ENCODE assay signal across 8 cellular contexts in genomic region chr1:150516050-150516591, GRCh38. TPM values are rescaled to one million over a fixed set of nuclear protein-coding genes. Genes with fewer than 3 reads are reported as not detected.
DNase-seq lines count a peak whose midpoint lies in the region; ATAC-seq, FAIRE-seq and TF ChIP-seq lines count a peak whose summit lies in the region.

No MANE protein-coding gene starts in this region.

- no peaks in the 10 kb centered on the region for H3K9me3 ChIP-seq in astrocyte (ENCODE audit: insufficient read depth, low read depth, low read length)

- H3K4me2 ChIP-seq in astrocyte (ENCODE audit: low read length), result peak overlapping the region; percentile 94

- H3K4me3 ChIP-seq in astrocyte (ENCODE audit: insufficient read depth, low read depth, low read length), result peak overlapping the region; percentile 70

- peak overlapping the region; percentile 95 for H3K4me3 Mint-ChIP-seq in activated CD4-positive, alpha-beta T cell treated with anti-CD3 and anti-CD28 coated beads, Interleukin-2, amount 10 ng/mL, durations not matched to agents 24 days and 14 days
- peak overlapping the region; percentile 86 for H3K4me3 Mint-ChIP-seq in astrocyte (ENCODE audit: unreplicated experiment)
- H3K4me3 Mint-ChIP-seq in stimulated activated naive B cell treated with anti-CD40 and anti-IgM and Interleukin-4, amounts not matched to agents 10 μg/mL and 1 μg/mL and 100 μg/mL, for 72 hours, result peak overlapping the region; percentile 94 to 99

- H3K27me3 Mint-ChIP-seq in activated CD4-positive, alpha-beta T cell treated with anti-CD3 and anti-CD28 coated beads, Interleukin-2, amount 10 ng/mL, durations not matched to agents 24 days and 14 days, result peaks cover 2% of the 10 kb centered on the region
- no peaks in the 10 kb centered on the region for H3K27me3 Mint-ChIP-seq in astrocyte (ENCODE audit: low read depth, unreplicated experiment)
- H3K27me3 Mint-ChIP-seq in stimulated activated naive B cell treated with anti-CD40 and anti-IgM and Interleukin-4, amounts not matched to agents 10 μg/mL and 1 μg/mL and 100 μg/mL, for 72 hours, result no peaks in the 10 kb centered on the region

- no peak for FAIRE-seq in astrocyte (lab: Jason Lieb, UNC)

- no peak overlapping the region for H3K27ac ChIP-seq in astrocyte (ENCODE audit: low read depth, low read length)

- H3K9ac ChIP-seq in astrocyte (ENCODE audit: low read length), result peak overlapping the region; percentile 81

- H2AFZ ChIP-seq in astrocyte (ENCODE audit: low read depth, low read length), result peak overlapping the region; percentile 87

- H3K79me2 ChIP-seq in astrocyte (ENCODE audit: insufficient read depth, low read length), result peaks cover 3% of the 10 kb centered on the region

- H3K4me1 Mint-ChIP-seq in activated CD4-positive, alpha-beta T cell treated with anti-CD3 and anti-CD28 coated beads, Interleukin-2, amount 10 ng/mL, durations not matched to agents 24 days and 14 days, result peaks cover 12% of the 10 kb centered on the region
- H3K4me1 Mint-ChIP-seq in astrocyte (ENCODE audit: low read depth, unreplicated experiment), result peaks cover 11% of the 10 kb centered on the region
- H3K4me1 Mint-ChIP-seq in stimulated activated naive B cell treated with anti-CD40 and anti-IgM and Interleukin-4, amounts not matched to agents 10 μg/mL and 1 μg/mL and 100 μg/mL, for 72 hours, result peaks cover 25 to 43% of the 10 kb centered on the region in 2 donors

- peaks cover 9% of the 10 kb centered on the region for H3K36me3 Mint-ChIP-seq in activated CD4-positive, alpha-beta T cell treated with anti-CD3 and anti-CD28 coated beads, Interleukin-2, amount 10 ng/mL, durations not matched to agents 24 days and 14 days (ENCODE audit: low read depth)
- peaks cover 13% of the 10 kb centered on the region for H3K36me3 Mint-ChIP-seq in astrocyte (ENCODE audit: low read depth, unreplicated experiment)
- H3K36me3 Mint-ChIP-seq in stimulated activated naive B cell treated with anti-CD40 and anti-IgM and Interleukin-4, amounts not matched to agents 10 μg/mL and 1 μg/mL and 100 μg/mL, for 72 hours, result peaks cover 19 to 21% of the 10 kb centered on the region in 2 donors

- no peaks in the 10 kb centered on the region for H4K20me1 ChIP-seq in astrocyte (ENCODE audit: insufficient read depth, low read length)

- H3K27me3 ChIP-seq in astrocyte (ENCODE audit: insufficient read depth, low read length), result no peaks in the 10 kb centered on the region

- peak; percentile 9 to 14 for ATAC-seq in stimulated activated naive B cell treated with anti-CD40 and anti-IgM and Interleukin-4, amounts not matched to agents 10 μg/mL and 1 μg/mL and 100 μg/mL, for 72 hours (replicated peaks)

- H3K9me3 Mint-ChIP-seq in activated CD4-positive, alpha-beta T cell treated with anti-CD3 and anti-CD28 coated beads, Interleukin-2, amount 10 ng/mL, durations not matched to agents 24 days and 14 days, result no peaks in the 10 kb centered on the region
- no peaks in the 10 kb centered on the region for H3K9me3 Mint-ChIP-seq in astrocyte (ENCODE audit: unreplicated experiment)
- H3K9me3 Mint-ChIP-seq in stimulated activated naive B cell treated with anti-CD40 and anti-IgM and Interleukin-4, amounts not matched to agents 10 μg/mL and 1 μg/mL and 100 μg/mL, for 72 hours, result no peaks in the 10 kb centered on the region

- no peak for TF ChIP-seq CTCF in astrocyte (IDR thresholded peaks at IDR 0.05; ENCODE audit: insufficient read depth, low read depth, low read length)

- DNase-seq in activated CD4-positive, alpha-beta T cell treated with anti-CD3 and anti-CD28 coated beads, Interleukin-2, amount 10 ng/mL, durations not matched to agents 24 days and 14 days, result peak; percentile 73
- DNase-seq in activated CD4-positive, alpha-beta T cell treated with anti-CD3 and anti-CD28 coated beads, Interleukin-2, amount 50 U/mL, for 48 hours, result no peak
- DNase-seq in NCI-H345 treated with DMSO at 0.1 percent for 48 hours (lab: John Stamatoyannopoulos, UW; ENCODE audit: unreplicated experiment) (peak; percentile 82), astrocyte (ENCODE audit: low read depth) (peak; percentile 15), inferior parietal cortex (ENCODE audit: extremely low spot score) (peak; percentile 25), NCI-H2196 treated with DMSO at 0.1 percent for 48 hours (lab: John Stamatoyannopoulos, UW; ENCODE audit: unreplicated experiment) (no peak), SW 1271 (lab: John Stamatoyannopoulos, UW) (no peak)
- DNase-seq in stimulated activated naive B cell treated with anti-CD40 and anti-IgM and Interleukin-4, amounts not matched to agents 10 μg/mL and 1 μg/mL and 100 μg/mL, for 72 hours, result no peak

- intact Hi-C loops in activated CD4-positive, alpha-beta T cell treated with anti-CD3 and anti-CD28 coated beads, Interleukin-2, amount 10 ng/mL, durations not matched to agents 24 days and 14 days (cut with micrococcal nuclease), result loop anchor here (1.0 to 5.0 kb wide), 2 partner anchors 194 to 261 kb away; partner anchors contain the start of gene PRPF3

- peaks cover 4% of the 10 kb centered on the region for H3K4me1 ChIP-seq in astrocyte (ENCODE audit: insufficient read depth, low read length)

- peak overlapping the region; percentile 83 for H3K27ac Mint-ChIP-seq in activated CD4-positive, alpha-beta T cell treated with anti-CD3 and anti-CD28 coated beads, Interleukin-2, amount 10 ng/mL, durations not matched to agents 24 days and 14 days
- peak overlapping the region; percentile 86 for H3K27ac Mint-ChIP-seq in astrocyte (ENCODE audit: unreplicated experiment)
- peak overlapping the region; percentile 94 for H3K27ac Mint-ChIP-seq in stimulated activated naive B cell treated with anti-CD40 and anti-IgM and Interleukin-4, amounts not matched to agents 10 μg/mL and 1 μg/mL and 100 μg/mL, for 72 hours

- H3K36me3 ChIP-seq in astrocyte (ENCODE audit: insufficient read depth, low read length), result no peaks in the 10 kb centered on the region

RNA-seq across cellular contexts. Expression of gene FALEC, which starts 0.6 kb away (rescaled TPM):
- total RNA-seq in activated CD4-positive, alpha-beta T cell treated with anti-CD3 and anti-CD28 coated beads, Interleukin-2, amount 10 ng/mL, durations not matched to agents 24 days and 14 days, result not detected in 2 replicates
- total RNA-seq in astrocyte, result 0.43 TPM in 1 of 2 replicates, not detected in the other

RNA-seq across cellular contexts. Expression of gene ECM1, which starts 8.2 kb away (rescaled TPM):
- total RNA-seq in activated CD4-positive, alpha-beta T cell treated with anti-CD3 and anti-CD28 coated beads, Interleukin-2, amount 10 ng/mL, durations not matched to agents 24 days and 14 days, result 1.5 and 2.4 TPM in 2 replicates
- 26.0 and 27.4 TPM in 2 replicates for total RNA-seq in astrocyte

RNA-seq across cellular contexts. Expression of gene TARS2, which starts 28.9 kb away (rescaled TPM):
- total RNA-seq in activated CD4-positive, alpha-beta T cell treated with anti-CD3 and anti-CD28 coated beads, Interleukin-2, amount 10 ng/mL, durations not matched to agents 24 days and 14 days, result 68.8 and 77.4 TPM in 2 replicates
- total RNA-seq in astrocyte, result 15.5 and 15.7 TPM in 2 replicates

RNA-seq across cellular contexts. Expression of gene ADAMTSL4, which starts 33.1 kb away (rescaled TPM):
- total RNA-seq in activated CD4-positive, alpha-beta T cell treated with anti-CD3 and anti-CD28 coated beads, Interleukin-2, amount 10 ng/mL, durations not matched to agents 24 days and 14 days, result 1.3 and 1.8 TPM in 2 replicates
- total RNA-seq in astrocyte, result 5.3 and 6.7 TPM in 2 replicates

Comparison
In these comparisons a context has a peak if more than half of its experiments do, and no peak if none do; other contexts are left out.
1. DNase-seq: peak in activated CD4-positive, alpha-beta T cell treated with anti-CD3 and anti-CD28 coated beads, Interleukin-2, amount 10 ng/mL, durations not matched to agents 24 days and 14 days (single experiment), NCI-H345 treated with DMSO at 0.1 percent for 48 hours (single experiment), astrocyte (single experiment) and inferior parietal cortex (single experiment); none in activated CD4-positive, alpha-beta T cell treated with anti-CD3 and anti-CD28 coated beads, Interleukin-2, amount 50 U/mL, for 48 hours (0 of 2), stimulated activated naive B cell treated with anti-CD40 and anti-IgM and Interleukin-4, amounts not matched to agents 10 μg/mL and 1 μg/mL and 100 μg/mL, for 72 hours (single experiment), NCI-H2196 treated with DMSO at 0.1 percent for 48 hours (single experiment) and SW 1271 (0 of 2).
2. Peak in every context shown above with its lines, with median percentiles within 50 percentile points of each other: H3K27ac Mint-ChIP-seq and H3K4me3 Mint-ChIP-seq.